ENCODE assay signal across 2 cellular contexts in the genomic region with DNA sequence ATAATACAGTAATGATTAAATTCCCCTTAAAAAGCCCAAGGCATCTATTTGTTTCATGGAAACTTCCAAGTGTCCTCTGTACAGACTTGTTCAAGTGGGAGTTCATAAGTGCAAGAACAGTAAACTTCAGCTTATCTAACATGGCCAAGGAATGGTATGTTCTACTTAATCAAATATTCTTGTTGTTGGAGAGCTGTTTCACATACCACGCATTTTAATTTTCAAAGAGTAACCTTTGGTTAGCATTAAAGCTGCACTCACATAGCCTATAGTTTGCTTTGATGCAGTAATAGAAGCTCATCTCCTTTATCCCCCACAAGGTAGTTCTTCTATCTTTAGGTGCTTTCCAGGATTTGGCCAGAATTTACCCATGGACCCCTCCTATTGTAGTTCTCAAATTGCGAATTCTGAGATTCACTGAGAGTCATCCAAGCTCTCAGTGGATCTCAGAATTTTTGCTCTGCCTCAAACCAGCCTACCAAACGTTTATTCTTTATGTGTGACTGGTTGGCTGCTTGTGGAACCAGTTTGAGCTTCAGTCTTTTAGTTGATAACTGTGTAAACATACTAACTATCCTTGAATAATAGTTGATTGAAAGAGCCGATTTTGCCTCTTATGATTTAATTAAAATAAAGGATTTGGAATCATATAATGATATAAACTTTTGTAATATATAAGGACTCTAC.
TF ChIP-seq lines count a peak whose summit lies in the region.

No MANE protein-coding gene starts in this region.

TF ChIP-seq in SK-N-SH treated with all-trans-retinoic acid at 6 μM for 48 hours, 23 proteins besides CTCF, POLR2A, EP300 and RAD21:
- TF ChIP-seq, protein P1, sequence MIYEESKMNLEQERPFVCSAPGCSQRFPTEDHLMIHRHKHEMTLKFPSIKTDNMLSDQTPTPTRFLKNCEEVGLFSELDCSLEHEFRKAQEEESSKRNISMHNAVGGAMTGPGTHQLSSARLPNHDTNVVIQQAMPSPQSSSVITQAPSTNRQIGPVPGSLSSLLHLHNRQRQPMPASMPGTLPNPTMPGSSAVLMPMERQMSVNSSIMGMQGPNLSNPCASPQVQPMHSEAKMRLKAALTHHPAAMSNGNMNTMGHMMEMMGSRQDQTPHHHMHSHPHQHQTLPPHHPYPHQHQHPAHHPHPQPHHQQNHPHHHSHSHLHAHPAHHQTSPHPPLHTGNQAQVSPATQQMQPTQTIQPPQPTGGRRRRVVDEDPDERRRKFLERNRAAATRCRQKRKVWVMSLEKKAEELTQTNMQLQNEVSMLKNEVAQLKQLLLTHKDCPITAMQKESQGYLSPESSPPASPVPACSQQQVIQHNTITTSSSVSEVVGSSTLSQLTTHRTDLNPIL (CRISPR knock-in tag; IDR thresholded peaks at IDR 0.05; ENCODE audit: low read depth), result no peak
- TF ChIP-seq POU6F1 (CRISPR knock-in tag; IDR thresholded peaks at IDR 0.05; ENCODE audit: borderline replicate concordance, low read depth), result no peak
- TF ChIP-seq ZFP3 (CRISPR knock-in tag; IDR thresholded peaks at IDR 0.05), result 0 out of 2 replicates have a peak, but pooled peaks have one; percentile 40

TF ChIP-seq in SK-N-SH, 30 proteins besides CTCF, POLR2A, EP300 and RAD21 (continued from another document):
- TF ChIP-seq, protein P2, sequence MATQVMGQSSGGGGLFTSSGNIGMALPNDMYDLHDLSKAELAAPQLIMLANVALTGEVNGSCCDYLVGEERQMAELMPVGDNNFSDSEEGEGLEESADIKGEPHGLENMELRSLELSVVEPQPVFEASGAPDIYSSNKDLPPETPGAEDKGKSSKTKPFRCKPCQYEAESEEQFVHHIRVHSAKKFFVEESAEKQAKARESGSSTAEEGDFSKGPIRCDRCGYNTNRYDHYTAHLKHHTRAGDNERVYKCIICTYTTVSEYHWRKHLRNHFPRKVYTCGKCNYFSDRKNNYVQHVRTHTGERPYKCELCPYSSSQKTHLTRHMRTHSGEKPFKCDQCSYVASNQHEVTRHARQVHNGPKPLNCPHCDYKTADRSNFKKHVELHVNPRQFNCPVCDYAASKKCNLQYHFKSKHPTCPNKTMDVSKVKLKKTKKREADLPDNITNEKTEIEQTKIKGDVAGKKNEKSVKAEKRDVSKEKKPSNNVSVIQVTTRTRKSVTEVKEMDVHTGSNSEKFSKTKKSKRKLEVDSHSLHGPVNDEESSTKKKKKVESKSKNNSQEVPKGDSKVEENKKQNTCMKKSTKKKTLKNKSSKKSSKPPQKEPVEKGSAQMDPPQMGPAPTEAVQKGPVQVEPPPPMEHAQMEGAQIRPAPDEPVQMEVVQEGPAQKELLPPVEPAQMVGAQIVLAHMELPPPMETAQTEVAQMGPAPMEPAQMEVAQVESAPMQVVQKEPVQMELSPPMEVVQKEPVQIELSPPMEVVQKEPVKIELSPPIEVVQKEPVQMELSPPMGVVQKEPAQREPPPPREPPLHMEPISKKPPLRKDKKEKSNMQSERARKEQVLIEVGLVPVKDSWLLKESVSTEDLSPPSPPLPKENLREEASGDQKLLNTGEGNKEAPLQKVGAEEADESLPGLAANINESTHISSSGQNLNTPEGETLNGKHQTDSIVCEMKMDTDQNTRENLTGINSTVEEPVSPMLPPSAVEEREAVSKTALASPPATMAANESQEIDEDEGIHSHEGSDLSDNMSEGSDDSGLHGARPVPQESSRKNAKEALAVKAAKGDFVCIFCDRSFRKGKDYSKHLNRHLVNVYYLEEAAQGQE (IDR thresholded peaks at IDR 0.05; ENCODE audit: low read depth, low read length), result no peak
- TF ChIP-seq TEAD4 (IDR thresholded peaks at IDR 0.05; ENCODE audit: borderline replicate concordance, insufficient read depth), result no peak
- TF ChIP-seq GABPA (IDR thresholded peaks at IDR 0.05; ENCODE audit: low read depth), result no peak
- TF ChIP-seq TCF12 (IDR thresholded peaks at IDR 0.05), result no peak
- TF ChIP-seq, protein P3, sequence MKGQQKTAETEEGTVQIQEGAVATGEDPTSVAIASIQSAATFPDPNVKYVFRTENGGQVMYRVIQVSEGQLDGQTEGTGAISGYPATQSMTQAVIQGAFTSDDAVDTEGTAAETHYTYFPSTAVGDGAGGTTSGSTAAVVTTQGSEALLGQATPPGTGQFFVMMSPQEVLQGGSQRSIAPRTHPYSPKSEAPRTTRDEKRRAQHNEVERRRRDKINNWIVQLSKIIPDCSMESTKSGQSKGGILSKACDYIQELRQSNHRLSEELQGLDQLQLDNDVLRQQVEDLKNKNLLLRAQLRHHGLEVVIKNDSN (IDR thresholded peaks at IDR 0.05; ENCODE audit: borderline replicate concordance, low read depth), result no peak
- TF ChIP-seq RFX5 (IDR thresholded peaks at IDR 0.05; ENCODE audit: low read length), result no peak
- no peak for TF ChIP-seq SMC3 (IDR thresholded peaks at IDR 0.05; ENCODE audit: low read depth, low read length)
- no peak for TF ChIP-seq NRF1 (IDR thresholded peaks at IDR 0.05; ENCODE audit: low read depth, low read length)
- TF ChIP-seq FOXJ3 (CRISPR knock-in tag; IDR thresholded peaks at IDR 0.05), result no peak
- no peak for TF ChIP-seq JUND (IDR thresholded peaks at IDR 0.05)
- TF ChIP-seq FOXM1 (IDR thresholded peaks at IDR 0.05; ENCODE audit: low read depth), result no peak
- TF ChIP-seq NFIC (IDR thresholded peaks at IDR 0.05; ENCODE audit: borderline replicate concordance), result no peak
- TF ChIP-seq FOSL2 (IDR thresholded peaks at IDR 0.05; ENCODE audit: borderline replicate concordance, low read depth), result no peak
- TF ChIP-seq, protein P4, sequence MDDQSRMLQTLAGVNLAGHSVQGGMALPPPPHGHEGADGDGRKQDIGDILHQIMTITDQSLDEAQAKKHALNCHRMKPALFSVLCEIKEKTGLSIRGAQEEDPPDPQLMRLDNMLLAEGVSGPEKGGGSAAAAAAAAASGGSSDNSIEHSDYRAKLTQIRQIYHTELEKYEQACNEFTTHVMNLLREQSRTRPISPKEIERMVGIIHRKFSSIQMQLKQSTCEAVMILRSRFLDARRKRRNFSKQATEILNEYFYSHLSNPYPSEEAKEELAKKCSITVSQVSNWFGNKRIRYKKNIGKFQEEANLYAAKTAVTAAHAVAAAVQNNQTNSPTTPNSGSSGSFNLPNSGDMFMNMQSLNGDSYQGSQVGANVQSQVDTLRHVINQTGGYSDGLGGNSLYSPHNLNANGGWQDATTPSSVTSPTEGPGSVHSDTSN (IDR thresholded peaks at IDR 0.05), result no peak
- TF ChIP-seq IRF3 (IDR thresholded peaks at IDR 0.05; ENCODE audit: low read depth, low read length), result no peak
TF ChIP-seq in SK-N-SH: peak in this region for 0.
